Comparison of ENCODE assay signal across 8 cellular contexts in genomic region chr17:4263282-4264215, GRCh38. TPM values are rescaled to one million over a fixed set of nuclear protein-coding genes. Genes with fewer than 3 reads are reported as not detected.
DNase-seq lines count a peak whose midpoint lies in the region; ATAC-seq and TF ChIP-seq lines count a peak whose summit lies in the region.

TSS of gene ANKFY1 (minus strand) at chr17:4263979. CDS start at chr17:4263941, 38 bp downstream.

- peaks cover 19 to 40% (median 33%) of the 10 kb centered on the region in 6 donors for H3K4me1 ChIP-seq in spleen

- H3K9me3 ChIP-seq in spleen, result peaks cover 0 to 14% (median 11%) of the 10 kb centered on the region in 8 donors

- no peaks in the 10 kb centered on the region for H3K27me3 ChIP-seq in spleen (replicated peaks in 1 of 7)

- DNase-seq in AG04449 (ENCODE audit: low read depth, low spot score), result peak; percentile 60
- DNase-seq in NCI-H345 treated with DMSO at 0.1 percent for 48 hours (lab: John Stamatoyannopoulos, UW; ENCODE audit: unreplicated experiment), result peak; percentile 79
- DNase-seq in activated CD4-positive, CD25-positive, alpha-beta regulatory T cell (lab: John Stamatoyannopoulos, UW), result peak; percentile 92 to 98 (median 94)
- peak; percentile 34 to 96 (median 90) for DNase-seq in caudate nucleus (lab: John Stamatoyannopoulos, UW)
- peak; percentile 95 for DNase-seq in inferior parietal cortex (ENCODE audit: extremely low spot score)
- DNase-seq in spleen, result peak; percentile 99

- peak; percentile 17 for TF ChIP-seq CTCF in AG04449 (IDR thresholded peaks at IDR 0.05; ENCODE audit: insufficient read depth, low read length, missing control alignments)
- TF ChIP-seq CTCF in spleen (IDR thresholded peaks at IDR 0.05 in 8 of 11, conservative IDR thresholded peaks at IDR 0.05 in 3 of 11), result peak in 7 of 11 experiments; percentile 12 to 60 (median 49)

- peak within 1 kb of the TSS; percentile 91 for H3K4me3 ChIP-seq in AG04449 (ENCODE audit: low read depth, low read length)
- peak within 1 kb of the TSS; percentile 94 to 99 (median 98) for H3K4me3 ChIP-seq in spleen

- CTCF ChIA-PET in AG04449 (lab: Yijun Ruan, JAX), result interaction anchor here (0.9 to 8.9 kb wide), 8 partner anchors 9 to 63 kb away, joined by 3 to 72 read pairs (median 4); no protein-coding TSS in a partner anchor

- intact Hi-C loops in spleen (cut with DNase I; ENCODE audit: low total_unique reads), result no loop called here

- POLR2A ChIA-PET in AG04449 (lab: Yijun Ruan, JAX), result interaction anchor here (0.6 kb wide), 1 partner anchor 11 kb away, joined by 3 read pairs; no protein-coding TSS in a partner anchor

- 0% methylated on average over 29 to 85 of the region's 85 CpGs for WGBS in spleen, 5 donors

- peaks cover 0 to 46% (median 2%) of the 10 kb centered on the region in 6 donors for H3K36me3 ChIP-seq in spleen

- ATAC-seq in GM18909 (IDR thresholded peaks at IDR 0.05; ENCODE audit: poor library complexity, unreplicated experiment) (peak; percentile 90), HG03280 (IDR thresholded peaks at IDR 0.05; ENCODE audit: unreplicated experiment) (peak; percentile 95)

- peak in 2 of 3 donors; percentile 22 to 56 for TF ChIP-seq POLR2A in spleen (IDR thresholded peaks at IDR 0.05)

- H3K27ac ChIP-seq in caudate nucleus (ENCODE audit: low read depth, low read length) (peak within 1 kb of the TSS; percentile 86), spleen (peak within 1 kb of the TSS; percentile 76 to 93 (median 87))

RNA-seq across cellular contexts. Expression of gene ANKFY1, which starts in this region (rescaled TPM):
- 10 to 100 TPM; 46.4 to 81.5 (median 55.9) TPM for total RNA-seq in spleen
- polyA plus RNA-seq in spleen, result 10 to 100 TPM in 1 of 3 donors, 1 to 10 TPM in 2; 6.1 to 13.0 (median 7.4) TPM

Comparison
In these comparisons a context has a peak if more than half of its experiments do, and no peak if none do; other contexts are left out.
1. Peak in every context shown above with its lines: DNase-seq, ATAC-seq, H3K4me3 ChIP-seq and H3K27ac ChIP-seq.